ENCODE assay signal across 18 cellular contexts in genomic region chr3:27993061-27993460, GRCh38.
"Had no signal": no experiment of that assay in that cellular context is flagged by ENCODE, and none has a peak within 500 bp of the region (broad histone marks: within the 10 kb centered on the region; RNA-seq: fewer than 3 reads in every experiment).

No MANE protein-coding gene starts in this region.

- H3K4me1 ChIP-seq: parathyroid adenoma, thyroid gland had no signal

- H3K4me3 ChIP-seq: coronary artery, hepatocyte, thyroid gland had no signal

- H3K4me2 ChIP-seq: hepatocyte had no signal

- H3K27ac Mint-ChIP-seq: activated CD4-positive, alpha-beta T cell treated with anti-CD3 and anti-CD28 coated beads, Interleukin-2, amount 10 ng/mL, durations not matched to agents 24 days and 14 days; activated naive CD8-positive, alpha-beta T cell treated with anti-CD3 and anti-CD28 coated beads for 36 hours; activated T-helper 1 cell treated with anti-CD3 and anti-CD28 coated beads, Interleukin-12 subunit alpha, Interleukin-12 subunit beta, Interleukin-2, Interleukin-4 antibody, amounts not matched to agents 30 ng/mL and 10 ng/mL and 1 ng/mL, durations not matched to agents 14 hours and 24 hours and 36 hours; naive B cell; stimulated activated memory B cell treated with anti-CD40 and anti-IgM and Interleukin-4, amounts not matched to agents 10 μg/mL and 1 μg/mL and 100 μg/mL, for 72 hours had no signal

- H3K9me3 Mint-ChIP-seq: central memory CD8-positive, alpha-beta T cell had no signal

- H2AFZ ChIP-seq: hepatocyte, parathyroid adenoma had no signal

- H3K27me3 ChIP-seq: brain microvascular endothelial cell, hepatocyte, thyroid gland had no signal

- H3K27ac ChIP-seq: brain microvascular endothelial cell, coronary artery, hepatocyte, parathyroid adenoma, thyroid gland had no signal

- H3K9me3 ChIP-seq: thyroid gland had no signal

- H3K4me1 Mint-ChIP-seq: activated CD4-positive, alpha-beta T cell treated with anti-CD3 and anti-CD28 coated beads, Interleukin-2, amount 10 ng/mL, durations not matched to agents 24 days and 14 days; naive B cell; stimulated activated memory B cell treated with anti-CD40 and anti-IgM and Interleukin-4, amounts not matched to agents 10 μg/mL and 1 μg/mL and 100 μg/mL, for 72 hours had no signal

- H3K9ac ChIP-seq: parathyroid adenoma had no signal

- H3K27me3 Mint-ChIP-seq: activated CD4-positive, alpha-beta T cell treated with anti-CD3 and anti-CD28 coated beads, Interleukin-2, amount 10 ng/mL, durations not matched to agents 24 days and 14 days; activated naive CD8-positive, alpha-beta T cell treated with anti-CD3 and anti-CD28 coated beads for 36 hours; central memory CD8-positive, alpha-beta T cell; stimulated activated memory B cell treated with anti-CD40 and anti-IgM and Interleukin-4, amounts not matched to agents 10 μg/mL and 1 μg/mL and 100 μg/mL, for 72 hours had no signal

- ATAC-seq: esophagus mucosa; left lobe of liver; stimulated activated memory B cell treated with anti-CD40 and anti-IgM and Interleukin-4, amounts not matched to agents 10 μg/mL and 1 μg/mL and 100 μg/mL, for 72 hours had no signal

- H3K79me2 ChIP-seq: hepatocyte, parathyroid adenoma had no signal

- H3K36me3 Mint-ChIP-seq: activated naive CD8-positive, alpha-beta T cell treated with anti-CD3 and anti-CD28 coated beads for 36 hours; naive B cell; stimulated activated memory B cell treated with anti-CD40 and anti-IgM and Interleukin-4, amounts not matched to agents 10 μg/mL and 1 μg/mL and 100 μg/mL, for 72 hours had no signal

- H3K4me3 Mint-ChIP-seq: activated CD4-positive, alpha-beta T cell treated with anti-CD3 and anti-CD28 coated beads, Interleukin-2, amount 10 ng/mL, durations not matched to agents 24 days and 14 days; activated naive CD8-positive, alpha-beta T cell treated with anti-CD3 and anti-CD28 coated beads for 36 hours; activated T-helper 1 cell treated with anti-CD3 and anti-CD28 coated beads, Interleukin-12 subunit alpha, Interleukin-12 subunit beta, Interleukin-2, Interleukin-4 antibody, amounts not matched to agents 30 ng/mL and 10 ng/mL and 1 ng/mL, durations not matched to agents 14 hours and 24 hours and 36 hours; central memory CD8-positive, alpha-beta T cell; naive B cell; stimulated activated memory B cell treated with anti-CD40 and anti-IgM and Interleukin-4, amounts not matched to agents 10 μg/mL and 1 μg/mL and 100 μg/mL, for 72 hours had no signal

- H3K36me3 ChIP-seq: brain microvascular endothelial cell, thyroid gland had no signal

- DNase-seq: activated CD4-positive, alpha-beta T cell treated with anti-CD3 and anti-CD28 coated beads, Interleukin-2, amount 10 ng/mL, durations not matched to agents 24 days and 14 days; activated CD4-positive, CD25-positive, alpha-beta regulatory T cell; activated CD8-positive, alpha-beta memory T cell treated with anti-CD3 and anti-CD28 coated beads for 24 hours; activated naive CD8-positive, alpha-beta T cell treated with anti-CD3 and anti-CD28 coated beads for 36 hours; amygdala; brain microvascular endothelial cell; naive B cell; stimulated activated CD4-positive, alpha-beta T cell treated with anti-CD3 and anti-CD28 coated beads, Interleukin-12 subunit alpha, Interleukin-12 subunit beta, amount 100 ng/mL, for 4 hours; stimulated activated CD4-positive, alpha-beta T cell treated with anti-CD3 and anti-CD28 coated beads, Interleukin-2, amount 100 ng/mL, for 24 hours; thyroid gland had no signal
